20 cellular contexts compared by ENCODE assay signal in genomic region chr1:5693595-5693994, GRCh38.
A peak's percentile ranks its signal among the peaks of the same experiment; 100 is the strongest.
DNase-seq lines count a peak whose midpoint lies in the region; ATAC-seq, FAIRE-seq and TF ChIP-seq lines count a peak whose summit lies in the region.
"Had no signal": no experiment of that assay in that cellular context is flagged by ENCODE, and none has a peak within 500 bp of the region (broad histone marks: within the 10 kb centered on the region; RNA-seq: fewer than 3 reads in every experiment).

No MANE protein-coding gene starts in this region.

- H3K27ac ChIP-seq in HepG2 (ENCODE audit: extremely low read length, insufficient read depth, low read length) (no peak overlapping the region), right lobe of liver (no peak overlapping the region), K562 (ENCODE audit: extremely low read depth, low read depth, low read length) (no peak overlapping the region)
- H3K27ac ChIP-seq: 22Rv1; A549; BLaER1 treated with 17β-estradiol and CSF1 and Interleukin-3, amounts not matched to agents 10 nM and 100 nM; C4-2B had no signal

- H3K9me1 ChIP-seq in K562 (ENCODE audit: control insufficient read depth, insufficient read depth, low read length) = no peaks in the 10 kb centered on the region

- intact Hi-C loops in HepG2 (cut with micrococcal nuclease; ENCODE audit: unreplicated experiment) = no loop called here
- intact Hi-C loops in right lobe of liver (cut with DNase I) = no loop called here
- intact Hi-C loops in K562 (cut with micrococcal nuclease) = no loop called here

- DNase-seq in HepG2 (ENCODE audit: low spot score) (no peak), right lobe of liver (no peak), K562 (ENCODE audit: extremely low read depth in 1 of 4, low spot score in 3 of 4) (no peak), NCI-H1417 treated with DMSO at 0.1 percent for 48 hours (lab: John Stamatoyannopoulos, UW) (no peak), KG1 (lab: John Stamatoyannopoulos, UW) (no peak)
- DNase-seq: AML-193; Caco-2; Calu3; CD4-positive, alpha-beta T cell; CD8-positive, alpha-beta T cell; DMS79 treated with DMSO at 0.1 percent for 48 hours; GF-D8 had no signal

- in situ Hi-C loops in HepG2 (cut with HindIII; ENCODE audit: extremely low pct_ligation_motif_present, low pct_unique_long_range_greater_than_20kb) (no loop called here), K562 (cut with MboI) (no loop called here)

- H3K4me2 ChIP-seq in HepG2 (ENCODE audit: low read depth, low read length) (no peak overlapping the region), K562 (ENCODE audit: insufficient read depth, low read length) (no peak overlapping the region)
- H3K4me2 ChIP-seq: A549; BLaER1 treated with 17β-estradiol and CSF1 and Interleukin-3, amounts not matched to agents 10 nM and 100 nM had no signal

- CTCF ChIA-PET in HepG2 (lab: Yijun Ruan, JAX; ENCODE audit: low intra/inter-chr PET ratio, low total read pairs) = no interaction called here
- CTCF ChIA-PET in K562 (lab: Yijun Ruan, JAX; ENCODE audit: low intra/inter-chr PET ratio) = no interaction called here

- H3K79me2 ChIP-seq in HepG2 (ENCODE audit: insufficient read depth, low read length) (no peaks in the 10 kb centered on the region), K562 (ENCODE audit: control insufficient read depth, insufficient read depth, low read length) (no peaks in the 10 kb centered on the region)

- H3K9me3 ChIP-seq in HepG2 (ENCODE audit: low read length) (no peaks in the 10 kb centered on the region), right lobe of liver (no peaks in the 10 kb centered on the region), K562 (replicated peaks; ENCODE audit: control insufficient read depth, insufficient read depth, low read depth, low read length) (no peaks in the 10 kb centered on the region)
- H3K9me3 ChIP-seq: A549; BLaER1 treated with 17β-estradiol and CSF1 and Interleukin-3, amounts not matched to agents 10 nM and 100 nM; Caco-2 had no signal

- TF ChIP-seq CTCF in HepG2 (CRISPR knock-in tag; IDR thresholded peaks at IDR 0.05) = no peak
- no peak for TF ChIP-seq CTCF in right lobe of liver (IDR thresholded peaks at IDR 0.05)
- TF ChIP-seq CTCF in K562 (IDR thresholded peaks at IDR 0.05 in 2 of 3, conservative IDR thresholded peaks at IDR 0.05 in 1 of 3; ENCODE audit: insufficient read depth in 2 of 3, low read depth in 1 of 3, low read length in 3 of 3) = no peak

- no peaks in the 10 kb centered on the region for H4K20me1 ChIP-seq in HepG2 (ENCODE audit: insufficient read depth, low read length)
- no peaks in the 10 kb centered on the region; the same call in 1 of the 2 replicates for H4K20me1 ChIP-seq in K562 (replicated peaks; ENCODE audit: control insufficient read depth, insufficient read depth, low read length)
- H4K20me1 ChIP-seq: BLaER1 treated with 17β-estradiol and CSF1 and Interleukin-3, amounts not matched to agents 10 nM and 100 nM had no signal

- TF ChIP-seq EP300 in HepG2 (IDR thresholded peaks at IDR 0.05; ENCODE audit: low read depth in 2 of 2, low read length in 2 of 2) (no peak), HepG2 (CRISPR knock-in tag; IDR thresholded peaks at IDR 0.05; ENCODE audit: borderline replicate concordance) (no peak), K562 (IDR thresholded peaks at IDR 0.05; ENCODE audit: low read length) (no peak)

- POLR2A ChIA-PET in HepG2 (lab: Yijun Ruan, JAX) = no interaction called here
- POLR2A ChIA-PET in K562 (lab: Yijun Ruan, JAX) = no interaction called here

- H3K4me3 ChIP-seq in HepG2 (replicated peaks in 1 of 3; ENCODE audit: insufficient read depth in 1 of 3, low read depth in 2 of 3, low read length in 3 of 3) = no peak overlapping the region
- no peak overlapping the region for H3K4me3 ChIP-seq in right lobe of liver
- H3K4me3 ChIP-seq in K562 = no peak overlapping the region
- H3K4me3 ChIP-seq: A549; BLaER1 treated with 17β-estradiol and CSF1 and Interleukin-3, amounts not matched to agents 10 nM and 100 nM had no signal

- H3K9ac ChIP-seq in HepG2 (ENCODE audit: insufficient read depth, low read depth, low read length) (no peak overlapping the region), K562 (ENCODE audit: insufficient read depth in 1 of 2, low read depth in 2 of 2, low read length in 2 of 2) (no peak overlapping the region)
- H3K9ac ChIP-seq: BLaER1 treated with 17β-estradiol and CSF1 and Interleukin-3, amounts not matched to agents 10 nM and 100 nM had no signal

- FAIRE-seq in HepG2 (lab: Jason Lieb, UNC) (no peak), K562 (lab: Jason Lieb, UNC) (no peak)
- FAIRE-seq: A549, D721Med, G401.6, GM12891, GM19239 had no signal

- H3K4me1 ChIP-seq in HepG2 (ENCODE audit: insufficient read depth, low read length) (no peaks in the 10 kb centered on the region), right lobe of liver (no peaks in the 10 kb centered on the region), K562 (replicated peaks in 1 of 2; ENCODE audit: control insufficient read depth in 2 of 2, insufficient read depth in 2 of 2, low read length in 2 of 2) (peaks cover 0 to 3% of the 10 kb centered on the region in 2 experiments; a peak in 1 of 5 replicates)
- H3K4me1 ChIP-seq: A549 had no signal

- ATAC-seq in HepG2 (no peak), right lobe of liver (no peak), K562 (no peak)
- ATAC-seq: A549; CD8-positive, alpha-beta T cell had no signal

- TF ChIP-seq POLR2A in HepG2 (IDR thresholded peaks at IDR 0.05; ENCODE audit: insufficient read depth in 1 of 2, low read depth in 2 of 2, low read length in 2 of 2) (no peak), right lobe of liver (IDR thresholded peaks at IDR 0.05) (no peak), K562 (conservative IDR thresholded peaks at IDR 0.05) (no peak)

- no peaks in the 10 kb centered on the region for H3K36me3 ChIP-seq in HepG2 (replicated peaks in 1 of 2; ENCODE audit: control insufficient read depth in 1 of 2, insufficient read depth in 2 of 2, low read length in 2 of 2)
- no peaks in the 10 kb centered on the region for H3K36me3 ChIP-seq in right lobe of liver
- H3K36me3 ChIP-seq in K562 (ENCODE audit: control insufficient read depth, insufficient read depth, low read length) = no peaks in the 10 kb centered on the region
- H3K36me3 ChIP-seq: BLaER1 treated with 17β-estradiol and CSF1 and Interleukin-3, amounts not matched to agents 10 nM and 100 nM had no signal

- H2AFZ ChIP-seq in HepG2 (ENCODE audit: low read length) (no peak overlapping the region), K562 (ENCODE audit: low read depth, low read length) (no peak overlapping the region)

- BruUV-seq in HepG2 (replicated peaks; lab: Mats Ljungman, UMichigan) = no TSS peak
- no TSS peak for BruUV-seq in K562 (replicated peaks; lab: Mats Ljungman, UMichigan)

- H3K27me3 ChIP-seq in HepG2 (ENCODE audit: control insufficient read depth in 1 of 2, insufficient read depth in 2 of 2, low read length in 2 of 2) (peaks cover 1 to 18% of the 10 kb centered on the region in 2 experiments; a peak in 4 of 5 replicates), right lobe of liver (no peaks in the 10 kb centered on the region), K562 (ENCODE audit: control insufficient read depth in 2 of 2, insufficient read depth in 2 of 2, low read length in 2 of 2) (peaks cover 7 to 25% of the 10 kb centered on the region in 2 experiments; a peak in 3 of 5 replicates)
- H3K27me3 ChIP-seq: BLaER1 treated with 17β-estradiol and CSF1 and Interleukin-3, amounts not matched to agents 10 nM and 100 nM had no signal

- 23% methylated on average over 10 of the region's 10 CpGs for WGBS in HepG2 (ENCODE audit: low lambda C conversion rate)
- WGBS in right lobe of liver (ENCODE audit: insufficient coverage, low coverage, low lambda C conversion rate, missing lambda C conversion rate) = 61% methylated on average over 9 of the region's 10 CpGs
- 1% methylated on average over 10 of the region's 10 CpGs for WGBS in K562 (ENCODE audit: insufficient coverage, low coverage, missing lambda C conversion rate)

- TF ChIP-seq RAD21 in HepG2 (CRISPR knock-in tag; IDR thresholded peaks at IDR 0.05) (no peak), K562 (CRISPR knock-in tag; conservative IDR thresholded peaks at IDR 0.05 in 1 of 2, IDR thresholded peaks at IDR 0.05 in 1 of 2) (no peak)

TF ChIP-seq in HepG2, 621 proteins besides CTCF, POLR2A, EP300 and RAD21 (continues in another document):
- TF ChIP-seq ZNF770 (CRISPR knock-in tag; IDR thresholded peaks at IDR 0.05) (no peak), MATR3 (CRISPR knock-in tag; IDR thresholded peaks at IDR 0.05) (no peak), ZNF136 (CRISPR knock-in tag; IDR thresholded peaks at IDR 0.05; ENCODE audit: low read depth) (no peak)

TF ChIP-seq in K562, 482 proteins besides CTCF, POLR2A, EP300 and RAD21:
- TF ChIP-seq MITF (IDR thresholded peaks at IDR 0.05) (no peak), SAFB2 (IDR thresholded peaks at IDR 0.05; ENCODE audit: borderline replicate concordance, low read depth, low read length, severe bottlenecking) (no peak), ZNF316 (IDR thresholded peaks at IDR 0.05) (peak; percentile 64; the same call in 1 of the 2 replicates), BMI1 (IDR thresholded peaks at IDR 0.05; ENCODE audit: low read length) (no peak), TAF7 (tag; IDR thresholded peaks at IDR 0.05) (no peak), MAFG (tag; conservative IDR thresholded peaks at IDR 0.05) (peak; percentile 38; the same call in 1 of the 2 replicates), MAFF (IDR thresholded peaks at IDR 0.05; ENCODE audit: low read length) (peak; percentile 67), C11orf30 (IDR thresholded peaks at IDR 0.05; ENCODE audit: low read depth) (peak; percentile 49), MAFK (IDR thresholded peaks at IDR 0.05; ENCODE audit: low read length) (0 out of 2 replicates have a peak, but pooled peaks have one; percentile 36), RNF2 (IDR thresholded peaks at IDR 0.05) (no peak), RHOXF2B (CRISPR knock-in tag; conservative IDR thresholded peaks at IDR 0.05) (no peak), HMG20B (CRISPR knock-in tag; IDR thresholded peaks at IDR 0.05) (no peak), CREB1 (IDR thresholded peaks at IDR 0.05) (no peak), CREB1 (CRISPR knock-in tag; IDR thresholded peaks at IDR 0.05) (no peak)

Comparison
In these comparisons a context has a peak if more than half of its experiments do, and no peak if none do; other contexts are left out.
1. Of the 241 proteins assayed by ChIP-seq in both HepG2 and K562: peak only in HepG2: none; only in K562: MAFG; in both: MAFF and MAFK; in neither: 238.